8 cellular contexts compared by ENCODE assay signal in the genomic region with DNA sequence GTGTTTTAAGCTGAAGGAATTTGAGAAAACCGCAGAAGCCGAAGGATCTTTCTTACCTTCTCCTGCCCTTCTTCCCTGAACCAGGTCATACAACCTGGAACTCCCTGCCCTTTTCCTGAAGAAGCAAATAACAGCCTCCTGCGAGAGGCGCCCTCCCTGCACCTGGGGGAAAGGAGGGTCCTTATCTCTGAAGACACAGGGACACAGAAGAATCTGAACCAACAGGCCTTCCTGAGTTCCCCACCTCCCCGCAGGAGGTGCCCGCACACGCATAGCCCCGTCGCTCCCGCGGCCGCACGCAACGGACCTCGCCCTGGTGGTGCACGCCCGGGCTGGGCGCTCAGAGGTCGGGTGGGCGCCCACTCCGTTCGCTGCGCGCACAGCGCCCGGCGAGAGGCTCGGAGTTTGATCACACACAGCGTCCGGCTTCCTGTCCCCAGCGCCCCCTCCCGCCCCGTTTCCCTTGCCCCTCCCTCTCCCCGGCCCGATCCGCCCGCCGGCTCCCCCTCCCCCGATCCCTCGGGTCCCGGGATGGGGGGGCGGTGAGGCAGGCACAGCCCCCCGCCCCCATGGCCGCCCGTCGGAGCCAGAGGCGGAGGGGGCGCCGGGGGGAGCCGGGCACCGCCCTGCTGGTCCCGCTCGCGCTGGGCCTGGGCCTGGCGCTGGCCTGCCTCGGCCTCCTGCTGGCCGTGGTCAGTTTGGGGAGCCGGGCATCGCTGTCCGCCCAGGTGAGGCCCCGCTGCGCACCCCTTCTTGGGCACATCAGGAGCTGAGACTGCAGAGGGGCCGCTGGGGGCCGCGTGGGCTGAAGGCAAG. TPM values are rescaled to one million over a fixed set of nuclear protein-coding genes. Genes with fewer than 3 reads are reported as not detected.
DNase-seq lines count a peak whose midpoint lies in the region; ATAC-seq and TF ChIP-seq lines count a peak whose summit lies in the region.

A gene with protein sequence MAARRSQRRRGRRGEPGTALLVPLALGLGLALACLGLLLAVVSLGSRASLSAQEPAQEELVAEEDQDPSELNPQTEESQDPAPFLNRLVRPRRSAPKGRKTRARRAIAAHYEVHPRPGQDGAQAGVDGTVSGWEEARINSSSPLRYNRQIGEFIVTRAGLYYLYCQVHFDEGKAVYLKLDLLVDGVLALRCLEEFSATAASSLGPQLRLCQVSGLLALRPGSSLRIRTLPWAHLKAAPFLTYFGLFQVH (plus strand): TSS at position 474 of the 816 bp plus-strand sequence. CDS start 96 bp downstream, at position 570.

- peak within 1 kb of the TSS; percentile 74 for H2AFZ ChIP-seq in HCT116 (ENCODE audit: low read depth, low read length, poor library complexity, severe bottlenecking)

- H3K9me3 Mint-ChIP-seq in activated CD8-positive, alpha-beta T cell treated with anti-CD3 and anti-CD28 coated beads, Interleukin-2, amount 10 ng/mL, durations not matched to agents 7 days and 5 days (ENCODE audit: insufficient read depth), result no peaks in the 10 kb centered on the region

- peaks cover 6 to 16% of the 10 kb centered on the region in 2 experiments for H3K4me1 ChIP-seq in HCT116 (ENCODE audit: control insufficient read depth in 1 of 2, insufficient read depth in 2 of 2, low read length in 2 of 2)

- no peaks in the 10 kb centered on the region for H3K9me2 ChIP-seq in HCT116 (ENCODE audit: insufficient read depth)

- H3K79me2 ChIP-seq in HCT116 (ENCODE audit: insufficient read depth, low read length), result no peaks in the 10 kb centered on the region

- H3K9ac ChIP-seq in HCT116 (ENCODE audit: low read length), result peak within 1 kb of the TSS; percentile 61

- DNase-seq in AG04449 (ENCODE audit: low read depth, low spot score) (no peak), HCT116 (ENCODE audit: low read depth, low spot score) (no peak), epidermal melanocyte (ENCODE audit: insufficient read length, low spot score) (peak; percentile 50), midbrain (lab: John Stamatoyannopoulos, UW) (peak; percentile 50), COLO668 (lab: John Stamatoyannopoulos, UW; ENCODE audit: unreplicated experiment) (no peak), DMS79 treated with DMSO at 0.1 percent for 48 hours (lab: John Stamatoyannopoulos, UW) (no peak)
- peak; percentile 80 for DNase-seq in activated CD8-positive, alpha-beta T cell treated with anti-CD3 and anti-CD28 coated beads, Interleukin-2, amount 10 ng/mL, durations not matched to agents 7 days and 5 days
- DNase-seq in stimulated activated naive CD4-positive, alpha-beta T cell treated with Interleukin-2 at 50 U/mL for 16 hours (lab: John Stamatoyannopoulos, UW), result peak; percentile 38

- H4K20me1 ChIP-seq in HCT116 (ENCODE audit: insufficient read depth), result no peaks in the 10 kb centered on the region

- H3K4me1 Mint-ChIP-seq in activated CD8-positive, alpha-beta T cell treated with anti-CD3 and anti-CD28 coated beads, Interleukin-2, amount 10 ng/mL, durations not matched to agents 7 days and 5 days (ENCODE audit: low read depth), result peaks cover 57% of the 10 kb centered on the region

- CTCF ChIA-PET in AG04449 (lab: Yijun Ruan, JAX) (interaction anchor here (0.6 to 13.4 kb wide), 7 partner anchors 10 to 268 kb away, joined by 3 to 115 read pairs (median 3); a partner anchor contains a TSS), HCT116 (lab: Charles Lee) (interaction anchor here (0.7 to 1.0 kb wide), 3 partner anchors 12 to 32 kb away, joined by 3 to 5 read pairs (median 4); no protein-coding TSS in a partner anchor)
- CTCF ChIA-PET in activated CD8-positive, alpha-beta T cell treated with anti-CD3 and anti-CD28 coated beads, Interleukin-2, amount 10 ng/mL, durations not matched to agents 7 days and 5 days (lab: Charles Lee), result interaction anchor here (1.0 to 4.6 kb wide), 7 partner anchors 9 to 40 kb away, joined by 3 to 44 read pairs (median 4); a partner anchor contains a TSS

- POLR2A ChIA-PET in AG04449 (lab: Yijun Ruan, JAX) (no interaction called here), HCT116 (lab: Charles Lee) (interaction anchor here (0.6 kb wide), 1 partner anchor 145 kb away, joined by 3 read pairs; a partner anchor contains a TSS)
- POLR2A ChIA-PET in activated CD8-positive, alpha-beta T cell treated with anti-CD3 and anti-CD28 coated beads, Interleukin-2, amount 10 ng/mL, durations not matched to agents 7 days and 5 days (lab: Charles Lee), result interaction anchor here (0.9 to 3.1 kb wide), 8 partner anchors 9 to 213 kb away, joined by 3 to 14 read pairs (median 4); a partner anchor contains a TSS

- H3K4me3 ChIP-seq in AG04449 (ENCODE audit: low read depth, low read length), result peak within 1 kb of the TSS; percentile 70
- peak within 1 kb of the TSS; percentile 63 to 70 for H3K4me3 ChIP-seq in HCT116 (replicated peaks in 1 of 2; ENCODE audit: low read depth in 1 of 2, low read length in 2 of 2)

- intact Hi-C loops in HCT116 (cut with micrococcal nuclease), result no loop called here

- H3K36me3 Mint-ChIP-seq in activated CD8-positive, alpha-beta T cell treated with anti-CD3 and anti-CD28 coated beads, Interleukin-2, amount 10 ng/mL, durations not matched to agents 7 days and 5 days (ENCODE audit: low read depth), result peaks cover 42% of the 10 kb centered on the region

- RAD21 ChIA-PET in HCT116 (lab: Charles Lee; ENCODE audit: low non-redundant PET in 1 of 2, low total read pairs in 2 of 2, uncharacterized antibody in 2 of 2, unreplicated experiment in 2 of 2), result no interaction called here

- peak within 1 kb of the TSS; percentile 92 for H3K27ac Mint-ChIP-seq in activated CD8-positive, alpha-beta T cell treated with anti-CD3 and anti-CD28 coated beads, Interleukin-2, amount 10 ng/mL, durations not matched to agents 7 days and 5 days

- peak within 1 kb of the TSS; percentile 88 for H3K4me3 Mint-ChIP-seq in activated CD8-positive, alpha-beta T cell treated with anti-CD3 and anti-CD28 coated beads, Interleukin-2, amount 10 ng/mL, durations not matched to agents 7 days and 5 days

- peak; percentile 81 for ATAC-seq in HCT116
- ATAC-seq in activated CD8-positive, alpha-beta T cell treated with anti-CD3 and anti-CD28 coated beads, Interleukin-2, amount 10 ng/mL, durations not matched to agents 7 days and 5 days, result peak; percentile 70

- TF ChIP-seq RAD21 in HCT116 (IDR thresholded peaks at IDR 0.05; ENCODE audit: low read depth), result 0 out of 2 replicates have a peak, but pooled peaks have one; percentile 7

- no peaks in the 10 kb centered on the region for H3K27me3 ChIP-seq in HCT116 (ENCODE audit: insufficient read depth, low read length)

- no TSS peak for BruUV-seq in HCT116 (replicated peaks; lab: Mats Ljungman, UMichigan)

- H3K27me3 Mint-ChIP-seq in activated CD8-positive, alpha-beta T cell treated with anti-CD3 and anti-CD28 coated beads, Interleukin-2, amount 10 ng/mL, durations not matched to agents 7 days and 5 days (ENCODE audit: low read depth), result no peaks in the 10 kb centered on the region

- no peaks in the 10 kb centered on the region for H3K9me3 ChIP-seq in HCT116 (ENCODE audit: control insufficient read depth in 1 of 2, insufficient read depth in 1 of 2, low read depth in 1 of 2, low read length in 2 of 2)

- H3K27ac ChIP-seq in HCT116 (ENCODE audit: low read depth, low read length), result peak within 1 kb of the TSS; percentile 59

- no peaks in the 10 kb centered on the region for H3K36me3 ChIP-seq in HCT116 (ENCODE audit: control insufficient read depth in 1 of 2, insufficient read depth in 2 of 2, low read length in 2 of 2)

- peak within 1 kb of the TSS; percentile 94 for H3K4me2 ChIP-seq in HCT116 (ENCODE audit: low read length)

- no peak for TF ChIP-seq POLR2A in HCT116 (IDR thresholded peaks at IDR 0.05; ENCODE audit: borderline replicate concordance, extremely low read depth, insufficient read depth, insufficient read length)

- TF ChIP-seq CTCF in AG04449 (IDR thresholded peaks at IDR 0.05; ENCODE audit: insufficient read depth, low read length, missing control alignments), result peak; percentile 44
- TF ChIP-seq CTCF in HCT116 (IDR thresholded peaks at IDR 0.05 in 2 of 3, conservative IDR thresholded peaks at IDR 0.05 in 1 of 3; ENCODE audit: borderline replicate concordance in 1 of 3, insufficient read depth in 1 of 3, low read depth in 2 of 3, low read length in 2 of 3), result peak in 1 of 3 experiments; percentile 9; a peak in 1 of 6 replicates

TF ChIP-seq in HCT116, 20 proteins besides CTCF, POLR2A, EP300 and RAD21:
- TF ChIP-seq, protein P1, sequence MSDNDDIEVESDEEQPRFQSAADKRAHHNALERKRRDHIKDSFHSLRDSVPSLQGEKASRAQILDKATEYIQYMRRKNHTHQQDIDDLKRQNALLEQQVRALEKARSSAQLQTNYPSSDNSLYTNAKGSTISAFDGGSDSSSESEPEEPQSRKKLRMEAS (IDR thresholded peaks at IDR 0.05), result peak; percentile 59
- TF ChIP-seq POLR2AphosphoS5 (IDR thresholded peaks at IDR 0.05; ENCODE audit: low read depth, low read length) (peak; percentile 67), JUND (IDR thresholded peaks at IDR 0.05) (no peak), ZFX (IDR thresholded peaks at IDR 0.05) (peak; percentile 78)

RNA-seq across cellular contexts. Expression of the gene that starts here (rescaled TPM):
- total RNA-seq in HCT116 (2021; ENCODE audit: unreplicated experiment), result 12.3 TPM
- 17.1 and 20.8 TPM in 2 replicates for polyA plus RNA-seq in HCT116 (2012)
- total RNA-seq in activated CD8-positive, alpha-beta T cell treated with anti-CD3 and anti-CD28 coated beads, Interleukin-2, amount 10 ng/mL, durations not matched to agents 7 days and 5 days, result 100 to 1,000 TPM in 1 of 2 experiments, 10 to 100 TPM in 1; 93.7 to 100 TPM

Comparison
In these comparisons a context has a peak if more than half of its experiments do, and no peak if none do; other contexts are left out.
1. DNase-seq: peak in activated CD8-positive, alpha-beta T cell treated with anti-CD3 and anti-CD28 coated beads, Interleukin-2, amount 10 ng/mL, durations not matched to agents 7 days and 5 days (single experiment), epidermal melanocyte (single experiment), midbrain (single experiment) and stimulated activated naive CD4-positive, alpha-beta T cell treated with Interleukin-2 at 50 U/mL for 16 hours (single experiment); none in AG04449 (single experiment), HCT116 (single experiment), COLO668 (single experiment) and DMS79 treated with DMSO at 0.1 percent for 48 hours (single experiment).